Comparison of ENCODE assay signal across 23 cellular contexts in genomic region chr1:210866532-210866931, GRCh38.
DNase-seq lines count a peak whose midpoint lies in the region; ATAC-seq, FAIRE-seq and TF ChIP-seq lines count a peak whose summit lies in the region.
"Had no signal": no experiment of that assay in that cellular context is flagged by ENCODE, and none has a peak within 500 bp of the region (broad histone marks: within the 10 kb centered on the region; RNA-seq: fewer than 3 reads in every experiment).

No MANE protein-coding gene starts in this region.

- in situ Hi-C loops in K562 (cut with MboI), result no loop called here

- no peaks in the 10 kb centered on the region for H3K79me2 ChIP-seq in K562 (ENCODE audit: control insufficient read depth, insufficient read depth, low read length)

- H3K9me3 ChIP-seq in A549 (0 out of 3 replicates have a peak, but pooled peaks cover 4% of the 10 kb centered on the region), K562 (replicated peaks; ENCODE audit: control insufficient read depth, insufficient read depth, low read depth, low read length) (no peaks in the 10 kb centered on the region)
- H3K9me3 ChIP-seq: BE2C had no signal

- no peak overlapping the region for H2AFZ ChIP-seq in K562 (ENCODE audit: low read depth, low read length)
- H2AFZ ChIP-seq: GM23338 had no signal

- POLR2A ChIA-PET in A549 (lab: Yijun Ruan, JAX), result no interaction called here
- POLR2A ChIA-PET in K562 (lab: Yijun Ruan, JAX), result no interaction called here

- H3K27ac ChIP-seq in A549, result no peak overlapping the region
- no peak overlapping the region for H3K27ac ChIP-seq in K562 (ENCODE audit: extremely low read depth, low read depth, low read length)
- H3K27ac ChIP-seq: KMS-11 had no signal

- ATAC-seq in A549 (no peak), K562 (no peak), GM21786 (IDR thresholded peaks at IDR 0.05; ENCODE audit: unreplicated experiment) (no peak)
- ATAC-seq: GM12878, GM23338 had no signal

- H3K27me3 ChIP-seq in K562 (ENCODE audit: control insufficient read depth in 2 of 2, insufficient read depth in 2 of 2, low read length in 2 of 2), result no peaks in the 10 kb centered on the region
- H3K27me3 ChIP-seq: BE2C had no signal

- no peak overlapping the region for H3K9ac ChIP-seq in K562 (ENCODE audit: insufficient read depth in 1 of 2, low read depth in 2 of 2, low read length in 2 of 2)
- H3K9ac ChIP-seq: KMS-11 had no signal

- H3K36me3 ChIP-seq in K562 (ENCODE audit: control insufficient read depth, insufficient read depth, low read length), result no peaks in the 10 kb centered on the region
- H3K36me3 ChIP-seq: BE2C had no signal

- TF ChIP-seq CTCF in A549 (IDR thresholded peaks at IDR 0.05) (no peak), K562 (IDR thresholded peaks at IDR 0.05 in 2 of 3, conservative IDR thresholded peaks at IDR 0.05 in 1 of 3; ENCODE audit: insufficient read depth in 2 of 3, low read depth in 1 of 3, low read length in 3 of 3) (no peak)

- DNase-seq in A549 (ENCODE audit: low read depth in 1 of 2, low spot score in 1 of 2) (no peak), EH (ENCODE audit: low read depth) (peak; percentile 9), RPMI7951 (ENCODE audit: low read depth) (peak; percentile 25), K562 (ENCODE audit: extremely low read depth in 1 of 4, low spot score in 3 of 4) (no peak), AG08395 (ENCODE audit: low spot score) (no peak)
- no peak for DNase-seq in activated CD4-positive, alpha-beta T cell treated with anti-CD3 and anti-CD28 coated beads, Interleukin-2, amount 50 U/mL, for 1 hour
- DNase-seq: 8988T; BE2C; C1 segment of cervical spinal cord; CD4-positive, CD25-positive, alpha-beta regulatory T cell; CD8-positive, alpha-beta memory T cell; COR-L47; DMS79 treated with DMSO at 0.1 percent for 48 hours; EL; HCEC 1CT; HFFc6 had no signal

- H3K4me3 ChIP-seq in A549, result no peak overlapping the region
- no peak overlapping the region for H3K4me3 ChIP-seq in K562
- H3K4me3 ChIP-seq: GM12878, GM23338 had no signal

- intact Hi-C loops in K562 (cut with micrococcal nuclease), result no loop called here

- WGBS in A549 (ENCODE audit: missing lambda C conversion rate), result 39% methylated on average over 2 of the region's 2 CpGs
- 0% methylated on average over 2 of the region's 2 CpGs for whole genome bisulfite sequencing in K562 (ENCODE audit: insufficient coverage, low coverage, missing lambda C conversion rate)

- TF ChIP-seq POLR2A in A549 (IDR thresholded peaks at IDR 0.05; ENCODE audit: low read length) (no peak), K562 (conservative IDR thresholded peaks at IDR 0.05) (no peak)

- no peaks in the 10 kb centered on the region for H3K9me1 ChIP-seq in K562 (ENCODE audit: control insufficient read depth, insufficient read depth, low read length)

- H3K4me1 ChIP-seq in A549, result no peaks in the 10 kb centered on the region
- H3K4me1 ChIP-seq in K562 (replicated peaks in 1 of 2; ENCODE audit: control insufficient read depth in 2 of 2, insufficient read depth in 2 of 2, low read length in 2 of 2), result no peaks in the 10 kb centered on the region
- H3K4me1 ChIP-seq: BE2C had no signal

- peak; percentile 84 for FAIRE-seq in A549 (lab: Jason Lieb, UNC)
- no peak for FAIRE-seq in K562 (lab: Jason Lieb, UNC)
- FAIRE-seq: GM12878, GM19239, H54, HTR-8/SVneo had no signal

- H3K4me2 ChIP-seq in A549, result no peak overlapping the region
- no peak overlapping the region for H3K4me2 ChIP-seq in K562 (ENCODE audit: insufficient read depth, low read length)
- H3K4me2 ChIP-seq: GM23338, KMS-11 had no signal

- no peaks in the 10 kb centered on the region for H4K20me1 ChIP-seq in K562 (replicated peaks; ENCODE audit: control insufficient read depth, insufficient read depth, low read length)

- CTCF ChIA-PET in A549 (lab: Yijun Ruan, JAX), result no interaction called here
- CTCF ChIA-PET in K562 (lab: Yijun Ruan, JAX; ENCODE audit: low intra/inter-chr PET ratio), result no interaction called here

- no peak for TF ChIP-seq EP300 in A549 (IDR thresholded peaks at IDR 0.05)
- TF ChIP-seq EP300 in K562 (IDR thresholded peaks at IDR 0.05; ENCODE audit: low read length), result no peak

- BruUV-seq in K562 (replicated peaks; lab: Mats Ljungman, UMichigan), result no TSS peak

- TF ChIP-seq RAD21 in A549 (conservative IDR thresholded peaks at IDR 0.05 in 1 of 2, IDR thresholded peaks at IDR 0.05 in 1 of 2) (no peak), K562 (CRISPR knock-in tag; conservative IDR thresholded peaks at IDR 0.05 in 1 of 2, IDR thresholded peaks at IDR 0.05 in 1 of 2) (no peak)

TF ChIP-seq in A549, 52 proteins besides CTCF, POLR2A, EP300 and RAD21:
- TF ChIP-seq MAFK (IDR thresholded peaks at IDR 0.05; ENCODE audit: partially characterized antibody), result peak; percentile 90
- TF ChIP-seq JUN (IDR thresholded peaks at IDR 0.05), result no peak
- peak; percentile 81 for TF ChIP-seq NFE2L2 (conservative IDR thresholded peaks at IDR 0.05; ENCODE audit: low read length)
TF ChIP-seq in A549: peak in this region for 2.

TF ChIP-seq in K562, 482 proteins besides CTCF, POLR2A, EP300 and RAD21:
- no peak for TF ChIP-seq ELF2 (CRISPR knock-in tag; IDR thresholded peaks at IDR 0.05)
- TF ChIP-seq MAFG (tag; conservative IDR thresholded peaks at IDR 0.05), result peak; percentile 89
- TF ChIP-seq C11orf30 (IDR thresholded peaks at IDR 0.05; ENCODE audit: low read depth), result peak; percentile 84
- TF ChIP-seq ZNF316 (IDR thresholded peaks at IDR 0.05), result peak; percentile 87
- no peak for TF ChIP-seq ZNF707 (CRISPR knock-in tag; conservative IDR thresholded peaks at IDR 0.05)
- TF ChIP-seq SPI1 (IDR thresholded peaks at IDR 0.05; ENCODE audit: borderline replicate concordance, low read depth, low read length), result no peak
- peak; percentile 77 for TF ChIP-seq MAFK (IDR thresholded peaks at IDR 0.05; ENCODE audit: low read length)
- TF ChIP-seq NFE2L1 (tag; IDR thresholded peaks at IDR 0.05; ENCODE audit: borderline replicate concordance, low read depth), result peak; percentile 64
- peak; percentile 77 for TF ChIP-seq NFE2 (IDR thresholded peaks at IDR 0.05; ENCODE audit: low read depth)
- peak; percentile 85 for TF ChIP-seq MAFF (IDR thresholded peaks at IDR 0.05; ENCODE audit: low read length)
TF ChIP-seq in K562: peak in this region for 7.

Comparison
In these comparisons a context has a peak if more than half of its experiments do, and no peak if none do; other contexts are left out.
1. DNase-seq: peak in EH (single experiment) and RPMI7951 (single experiment); none in A549 (0 of 2), K562 (0 of 4), activated CD4-positive, alpha-beta T cell treated with anti-CD3 and anti-CD28 coated beads, Interleukin-2, amount 50 U/mL, for 1 hour (single experiment) and AG08395 (single experiment).
2. Of the 35 proteins assayed by ChIP-seq in both K562 and A549: peak only in K562: none; only in A549: none; in both: MAFK; in neither: 34.